In genomic region chr19:50266896-50267295, GRCh38 we compare ENCODE assay signal across 12 cellular contexts.
DNase-seq lines count a peak whose midpoint lies in the region; ATAC-seq, FAIRE-seq and TF ChIP-seq lines count a peak whose summit lies in the region.
"Had no signal": no experiment of that assay in that cellular context is flagged by ENCODE, and none has a peak within 500 bp of the region (broad histone marks: within the 10 kb centered on the region; RNA-seq: fewer than 3 reads in every experiment).

No MANE protein-coding gene starts in this region.

- ATAC-seq in K562 (peak; percentile 95), HG02870 (IDR thresholded peaks at IDR 0.05; ENCODE audit: unreplicated experiment) (no peak), GM18519 (IDR thresholded peaks at IDR 0.05; ENCODE audit: low FRiP score, unreplicated experiment) (no peak), GM21723 (IDR thresholded peaks at IDR 0.05; ENCODE audit: unreplicated experiment) (no peak)

- no peak overlapping the region for H4K91ac ChIP-seq in mesenchymal stem cell (ENCODE audit: low read length)

- WGBS in K562 (ENCODE audit: insufficient coverage, low coverage, missing lambda C conversion rate): 12% methylated on average over 14 of the region's 20 CpGs
- WGBS in mesenchymal stem cell: 15% methylated on average over 20 of the region's 20 CpGs

- peak overlapping the region; percentile 52 for H3K4me2 ChIP-seq in K562 (ENCODE audit: insufficient read depth, low read length)
- no peak overlapping the region for H3K4me2 ChIP-seq in mesenchymal stem cell (ENCODE audit: low read length, poor library complexity, severe bottlenecking)

- no peak for TF ChIP-seq POLR2A in K562 (conservative IDR thresholded peaks at IDR 0.05)

- no peak overlapping the region for H3K4ac ChIP-seq in mesenchymal stem cell (ENCODE audit: low read depth in 1 of 2, low read length in 2 of 2)

- no peaks in the 10 kb centered on the region for H3K36me3 ChIP-seq in K562 (ENCODE audit: control insufficient read depth, insufficient read depth, low read length)
- peaks cover 0 to 4% of the 10 kb centered on the region in 2 experiments for H3K36me3 ChIP-seq in mesenchymal stem cell (ENCODE audit: control insufficient read depth in 1 of 2, insufficient read depth in 2 of 2, low read depth in 1 of 2, low read length in 2 of 2)
- H3K36me3 ChIP-seq: ascending aorta had no signal

- TF ChIP-seq EP300 in K562 (IDR thresholded peaks at IDR 0.05; ENCODE audit: low read length): no peak

- in situ Hi-C loops in K562 (cut with MboI): no loop called here

- no peaks in the 10 kb centered on the region for H3K79me1 ChIP-seq in mesenchymal stem cell (replicated peaks; ENCODE audit: low read length, poor library complexity, severe bottlenecking)

- H2AK5ac ChIP-seq in mesenchymal stem cell (ENCODE audit: low read length, severe bottlenecking): no peak overlapping the region

- no peak overlapping the region for H3K27ac ChIP-seq in K562 (ENCODE audit: extremely low read depth, low read depth, low read length)
- no peak overlapping the region for H3K27ac ChIP-seq in mesenchymal stem cell (ENCODE audit: low read length, poor library complexity, severe bottlenecking)
- H3K27ac ChIP-seq: ascending aorta, tibial nerve had no signal

- no peaks in the 10 kb centered on the region for H4K20me1 ChIP-seq in K562 (replicated peaks; ENCODE audit: control insufficient read depth, insufficient read depth, low read length)

- no peak for TF ChIP-seq CTCF in K562 (IDR thresholded peaks at IDR 0.05 in 2 of 3, conservative IDR thresholded peaks at IDR 0.05 in 1 of 3; ENCODE audit: insufficient read depth in 2 of 3, low read depth in 1 of 3, low read length in 3 of 3)

- H3K4me3 ChIP-seq in K562 (no peak overlapping the region), mesenchymal stem cell (ENCODE audit: insufficient read depth in 1 of 2, low read depth in 1 of 2, low read length in 2 of 2) (no peak overlapping the region)
- H3K4me3 ChIP-seq: ascending aorta, tibial nerve had no signal

- no peak overlapping the region for H3K14ac ChIP-seq in mesenchymal stem cell (ENCODE audit: low read length in 2 of 2)

- peaks cover 2% of the 10 kb centered on the region for H3K9me1 ChIP-seq in K562 (ENCODE audit: control insufficient read depth, insufficient read depth, low read length)

- CTCF ChIA-PET in K562 (lab: Yijun Ruan, JAX; ENCODE audit: low intra/inter-chr PET ratio): interaction anchor here (0.7 kb wide), 1 partner anchor 1445 kb away, joined by 3 read pairs; no protein-coding TSS in a partner anchor

- intact Hi-C loops in K562 (cut with micrococcal nuclease): loop anchor here (5.0 kb wide), 1 partner anchor 60 kb away; the partner anchor contains the start of gene KCNC3

- DNase-seq in ELF-1 (ENCODE audit: low read depth, low spot score) (peak; percentile 87), NCI-H69 (lab: John Stamatoyannopoulos, UW) (peak; percentile 79), K562 (ENCODE audit: extremely low read depth in 1 of 4, low spot score in 3 of 4) (peak; percentile 59 to 98 (median 94)), mesenchymal stem cell (no peak)
- peak; percentile 24 to 43 for DNase-seq in stimulated activated CD4-positive, alpha-beta T cell treated with anti-CD3 and anti-CD28 coated beads, Interleukin-15, amount 100 ng/mL, for 48 hours (ENCODE audit: low read depth in 2 of 2)
- DNase-seq: KBM-7, NCI-H774 had no signal

- H3K4me1 ChIP-seq in K562 (replicated peaks in 1 of 2; ENCODE audit: control insufficient read depth in 2 of 2, insufficient read depth in 2 of 2, low read length in 2 of 2) (peaks cover 25 to 38% of the 10 kb centered on the region in 2 experiments; a peak in 4 of 5 replicates), mesenchymal stem cell (ENCODE audit: control insufficient read depth, insufficient read depth, low read depth, low read length) (no peaks in the 10 kb centered on the region)
- H3K4me1 ChIP-seq: ascending aorta, tibial nerve had no signal

- no peak overlapping the region for H3K18ac ChIP-seq in mesenchymal stem cell (ENCODE audit: low read depth in 1 of 2, low read length in 2 of 2)

- no peak overlapping the region for H3K23ac ChIP-seq in mesenchymal stem cell (ENCODE audit: low read length in 2 of 2)

- H2AFZ ChIP-seq in K562 (ENCODE audit: low read depth, low read length) (peak overlapping the region; percentile 32; the same call in 1 of the 2 replicates), mesenchymal stem cell (ENCODE audit: low read depth, low read length) (no peak overlapping the region)

- H3K9ac ChIP-seq in K562 (ENCODE audit: insufficient read depth in 1 of 2, low read depth in 2 of 2, low read length in 2 of 2) (0 out of 4 replicates have a peak overlapping the region, but pooled peaks of 1 of the 2 experiments have one; percentile 54), mesenchymal stem cell (ENCODE audit: low read length) (no peak overlapping the region)

- no peaks in the 10 kb centered on the region for H3K79me2 ChIP-seq in K562 (ENCODE audit: control insufficient read depth, insufficient read depth, low read length)

- no TSS peak for BruUV-seq in K562 (replicated peaks; lab: Mats Ljungman, UMichigan)

- H2BK120ac ChIP-seq in mesenchymal stem cell (ENCODE audit: low read depth, low read length): no peak overlapping the region

- no peak overlapping the region for H2BK12ac ChIP-seq in mesenchymal stem cell (ENCODE audit: low read length in 2 of 2)

- POLR2A ChIA-PET in K562 (lab: Yijun Ruan, JAX): interaction anchor here (0.5 to 0.6 kb wide), 2 partner anchors 457 to 1490 kb away, joined by 3 read pairs; partner anchors contain the start of gene CLEC11A

- H3K9me3 ChIP-seq in K562 (replicated peaks; ENCODE audit: control insufficient read depth, insufficient read depth, low read depth, low read length): no peaks in the 10 kb centered on the region
- no peaks in the 10 kb centered on the region for H3K9me3 ChIP-seq in mesenchymal stem cell (ENCODE audit: control insufficient read depth, low read length)
- H3K9me3 ChIP-seq: ascending aorta, tibial nerve had no signal

- H3K27me3 ChIP-seq in K562 (ENCODE audit: control insufficient read depth in 2 of 2, insufficient read depth in 2 of 2, low read length in 2 of 2): peaks cover 0 to 8% of the 10 kb centered on the region in 2 experiments; a peak in 2 of 5 replicates
- peaks cover 0 to 13% of the 10 kb centered on the region in 2 experiments for H3K27me3 ChIP-seq in mesenchymal stem cell (ENCODE audit: control insufficient read depth in 1 of 2, insufficient read depth in 1 of 2, low read length in 2 of 2)
- H3K27me3 ChIP-seq: ascending aorta, tibial nerve had no signal

- TF ChIP-seq RAD21 in K562 (CRISPR knock-in tag; conservative IDR thresholded peaks at IDR 0.05 in 1 of 2, IDR thresholded peaks at IDR 0.05 in 1 of 2): no peak

- no peak overlapping the region for H4K8ac ChIP-seq in mesenchymal stem cell (ENCODE audit: low read length)

- peak; percentile 44 for FAIRE-seq in K562 (lab: Jason Lieb, UNC)

- no peak overlapping the region for H2BK15ac ChIP-seq in mesenchymal stem cell (ENCODE audit: low read depth, poor library complexity, severe bottlenecking)

- H2BK5ac ChIP-seq in mesenchymal stem cell (ENCODE audit: low read depth, low read length, poor library complexity, severe bottlenecking): no peak overlapping the region

TF ChIP-seq in K562, 482 proteins besides CTCF, POLR2A, EP300 and RAD21:
- no peak for TF ChIP-seq KAT2B (IDR thresholded peaks at IDR 0.05; ENCODE audit: low read depth, low read length)
- 0 out of 2 replicates have a peak, but pooled peaks have one; percentile 27 for TF ChIP-seq EGR1 (conservative IDR thresholded peaks at IDR 0.05)
